In genomic region chr3:4460334-4460733, GRCh38 we compare ENCODE assay signal across 16 cellular contexts. TPM values are rescaled to one million over a fixed set of nuclear protein-coding genes. Genes with fewer than 3 reads are reported as not detected.
DNase-seq lines count a peak whose midpoint lies in the region; FAIRE-seq lines count a peak whose summit lies in the region.
"Had no signal": no experiment of that assay in that cellular context is flagged by ENCODE, and none has a peak within 500 bp of the region (broad histone marks: within the 10 kb centered on the region; RNA-seq: fewer than 3 reads in every experiment).

No MANE protein-coding gene starts in this region.

- peaks cover 18% of the 10 kb centered on the region for H3K4me1 Mint-ChIP-seq in activated naive CD4-positive, alpha-beta T cell treated with anti-CD3 and anti-CD28 coated beads, Interleukin-2, amount 50 U/mL, for 24 hours
- H3K4me1 Mint-ChIP-seq in activated naive CD4-positive, alpha-beta T cell treated with anti-CD3 and anti-CD28 coated beads for 36 hours (ENCODE audit: low read depth), result peaks cover 8% of the 10 kb centered on the region
- H3K4me1 Mint-ChIP-seq: GM23338, H9 had no signal

- CTCF ChIA-PET in activated naive CD4-positive, alpha-beta T cell treated with anti-CD3 and anti-CD28 coated beads for 36 hours (lab: Charles Lee), result interaction anchor here (0.7 to 0.9 kb wide), 2 partner anchors 10 to 173 kb away, joined by 3 to 5 read pairs; no protein-coding TSS in a partner anchor

- FAIRE-seq in RCC 7860 (lab: Jason Lieb, UNC), result no peak
- FAIRE-seq: GM12891, GM18507 had no signal

- H3K9me3 Mint-ChIP-seq in activated naive CD4-positive, alpha-beta T cell treated with anti-CD3 and anti-CD28 coated beads, Interleukin-2, amount 50 U/mL, for 24 hours, result no peaks in the 10 kb centered on the region
- no peaks in the 10 kb centered on the region for H3K9me3 Mint-ChIP-seq in activated naive CD4-positive, alpha-beta T cell treated with anti-CD3 and anti-CD28 coated beads for 36 hours
- H3K9me3 Mint-ChIP-seq: CD4-positive, alpha-beta memory T cell; GM23338; H9 had no signal

- no peak for DNase-seq in activated naive CD4-positive, alpha-beta T cell treated with anti-CD3 and anti-CD28 coated beads for 36 hours
- DNase-seq in NCI-H526 (lab: John Stamatoyannopoulos, UW), result peak; percentile 73 to 77
- peak; percentile 23 for DNase-seq in RCC 7860 (ENCODE audit: low spot score)
- DNase-seq in central memory CD4-positive, alpha-beta T cell, result no peak
- no peak for DNase-seq in dedifferentiated amniotic fluid mesenchymal stem cell (ENCODE audit: extremely low spot score)
- DNase-seq: C1 segment of cervical spinal cord; CD4-positive, alpha-beta memory T cell; COR-L47; DMS153; DMS79 treated with DMSO at 0.1 percent for 48 hours; GF-D8; H9 had no signal

- H3K4me3 Mint-ChIP-seq in activated naive CD4-positive, alpha-beta T cell treated with anti-CD3 and anti-CD28 coated beads, Interleukin-2, amount 50 U/mL, for 24 hours, result no peak overlapping the region
- no peak overlapping the region for H3K4me3 Mint-ChIP-seq in activated naive CD4-positive, alpha-beta T cell treated with anti-CD3 and anti-CD28 coated beads for 36 hours
- H3K4me3 Mint-ChIP-seq: CD4-positive, alpha-beta memory T cell; GM23338; H9 had no signal

- intact Hi-C loops in activated naive CD4-positive, alpha-beta T cell treated with anti-CD3 and anti-CD28 coated beads for 36 hours (cut with micrococcal nuclease), result no loop called here

- H3K36me3 Mint-ChIP-seq in activated naive CD4-positive, alpha-beta T cell treated with anti-CD3 and anti-CD28 coated beads, Interleukin-2, amount 50 U/mL, for 24 hours, result no peaks in the 10 kb centered on the region
- H3K36me3 Mint-ChIP-seq in activated naive CD4-positive, alpha-beta T cell treated with anti-CD3 and anti-CD28 coated beads for 36 hours (ENCODE audit: low read depth), result no peaks in the 10 kb centered on the region

- H3K27me3 Mint-ChIP-seq in activated naive CD4-positive, alpha-beta T cell treated with anti-CD3 and anti-CD28 coated beads, Interleukin-2, amount 50 U/mL, for 24 hours, result no peaks in the 10 kb centered on the region
- no peaks in the 10 kb centered on the region for H3K27me3 Mint-ChIP-seq in activated naive CD4-positive, alpha-beta T cell treated with anti-CD3 and anti-CD28 coated beads for 36 hours (ENCODE audit: low read depth)
- H3K27me3 Mint-ChIP-seq: CD4-positive, alpha-beta memory T cell had no signal

- peak overlapping the region; percentile 37 for H3K27ac Mint-ChIP-seq in activated naive CD4-positive, alpha-beta T cell treated with anti-CD3 and anti-CD28 coated beads, Interleukin-2, amount 50 U/mL, for 24 hours
- no peak overlapping the region for H3K27ac Mint-ChIP-seq in activated naive CD4-positive, alpha-beta T cell treated with anti-CD3 and anti-CD28 coated beads for 36 hours
- H3K27ac Mint-ChIP-seq: CD4-positive, alpha-beta memory T cell; GM23338; H9 had no signal

RNA-seq across cellular contexts. Expression of gene SUMF1, which starts 6.7 kb away (rescaled TPM):
- total RNA-seq in activated naive CD4-positive, alpha-beta T cell treated with anti-CD3 and anti-CD28 coated beads for 36 hours, result 1 to 10 TPM; 3.9 to 5.0 TPM

RNA-seq across cellular contexts. Expression of gene ITPR1, which starts 32.8 kb away (rescaled TPM):
- total RNA-seq in activated naive CD4-positive, alpha-beta T cell treated with anti-CD3 and anti-CD28 coated beads for 36 hours, result 10 to 100 TPM; 38.5 to 41.1 TPM

Comparison
In these comparisons a context has a peak if more than half of its experiments do, and no peak if none do; other contexts are left out.
1. DNase-seq: peak in NCI-H526 (2 of 2) and RCC 7860 (single experiment); none in activated naive CD4-positive, alpha-beta T cell treated with anti-CD3 and anti-CD28 coated beads for 36 hours (single experiment), central memory CD4-positive, alpha-beta T cell (single experiment) and dedifferentiated amniotic fluid mesenchymal stem cell (single experiment).